In genomic region chr10:19817251-19818046, GRCh38 we compare ENCODE assay signal across 8 cellular contexts. TPM values are rescaled to one million over a fixed set of nuclear protein-coding genes. Genes with fewer than 3 reads are reported as not detected.
DNase-seq lines count a peak whose midpoint lies in the region; ATAC-seq and TF ChIP-seq lines count a peak whose summit lies in the region.

No MANE protein-coding gene starts in this region.

- H2AFZ ChIP-seq in neuron (ENCODE audit: low read depth, low read length): peak overlapping the region; percentile 49

- H3K9me3 Mint-ChIP-seq in T-helper 1 cell treated with Interleukin-12 subunit alpha and Interleukin-12 subunit beta and Interleukin-4 antibody, amounts not matched to agents 30 μg/mL and 1 μg/mL, for 36 hours: no peaks in the 10 kb centered on the region

- no peaks in the 10 kb centered on the region for H3K36me3 Mint-ChIP-seq in T-helper 1 cell treated with Interleukin-12 subunit alpha and Interleukin-12 subunit beta and Interleukin-4 antibody, amounts not matched to agents 30 μg/mL and 1 μg/mL, for 36 hours (ENCODE audit: low read depth)

- no peak overlapping the region for H3K27ac Mint-ChIP-seq in T-helper 1 cell treated with Interleukin-12 subunit alpha and Interleukin-12 subunit beta and Interleukin-4 antibody, amounts not matched to agents 30 μg/mL and 1 μg/mL, for 36 hours

- ATAC-seq in RWPE2 (ENCODE audit: low read depth) (peak; percentile 44), HG03196 (IDR thresholded peaks at IDR 0.05; ENCODE audit: unreplicated experiment) (no peak)

- H3K4me3 ChIP-seq in RWPE2 (ENCODE audit: severe bottlenecking) (peak overlapping the region; percentile 37), fibroblast of the aortic adventitia (ENCODE audit: low read depth, low read length) (peak overlapping the region; percentile 67), neuron (ENCODE audit: low read length) (peak overlapping the region; percentile 77)

- H3K27me3 Mint-ChIP-seq in T-helper 1 cell treated with Interleukin-12 subunit alpha and Interleukin-12 subunit beta and Interleukin-4 antibody, amounts not matched to agents 30 μg/mL and 1 μg/mL, for 36 hours (ENCODE audit: low read depth): peaks cover 45% of the 10 kb centered on the region

- DNase-seq in T-helper 1 cell (no peak), RWPE2 (ENCODE audit: low spot score) (no peak), fibroblast of the aortic adventitia (ENCODE audit: low read depth) (no peak), NCI-H2171 treated with DMSO at 0.1 percent for 48 hours (lab: John Stamatoyannopoulos, UW) (no peak), cortex of kidney (lab: John Stamatoyannopoulos, UW) (no peak)

- H3K36me3 ChIP-seq in RWPE2 (ENCODE audit: low read depth) (no peaks in the 10 kb centered on the region; the same call in 1 of the 2 replicates), neuron (ENCODE audit: insufficient read depth, low read length) (no peaks in the 10 kb centered on the region)

- no peak overlapping the region for H3K27ac ChIP-seq in RWPE2 (ENCODE audit: poor library complexity, severe bottlenecking)

- peak; percentile 15 for TF ChIP-seq CTCF in RWPE2 (IDR thresholded peaks at IDR 0.05; ENCODE audit: poor library complexity, severe bottlenecking)
- TF ChIP-seq CTCF in fibroblast of the aortic adventitia (IDR thresholded peaks at IDR 0.05; ENCODE audit: insufficient read depth, low read length): peak; percentile 8

- H3K27me3 ChIP-seq in RWPE2 (ENCODE audit: insufficient read depth, poor library complexity, severe bottlenecking): peaks cover 61% of the 10 kb centered on the region
- H3K27me3 ChIP-seq in neuron (ENCODE audit: insufficient read depth, low read length): no peaks in the 10 kb centered on the region

- H3K9me3 ChIP-seq in RWPE2 (ENCODE audit: severe bottlenecking): no peaks in the 10 kb centered on the region
- H3K9me3 ChIP-seq in neuron (ENCODE audit: low read length): no peaks in the 10 kb centered on the region

- no peaks in the 10 kb centered on the region for H3K4me1 Mint-ChIP-seq in T-helper 1 cell treated with Interleukin-12 subunit alpha and Interleukin-12 subunit beta and Interleukin-4 antibody, amounts not matched to agents 30 μg/mL and 1 μg/mL, for 36 hours (ENCODE audit: low read depth)

- H3K4me3 Mint-ChIP-seq in T-helper 1 cell treated with Interleukin-12 subunit alpha and Interleukin-12 subunit beta and Interleukin-4 antibody, amounts not matched to agents 30 μg/mL and 1 μg/mL, for 36 hours: peak overlapping the region; percentile 28

- H3K4me1 ChIP-seq in RWPE2 (ENCODE audit: insufficient read depth, poor library complexity, severe bottlenecking): peaks cover 8% of the 10 kb centered on the region
- peaks cover 13% of the 10 kb centered on the region for H3K4me1 ChIP-seq in neuron (ENCODE audit: insufficient read depth, low read length)

RNA-seq across cellular contexts. Expression of gene PLXDC2, which starts 1.2 kb away (rescaled TPM):
- total RNA-seq in fibroblast of the aortic adventitia (ENCODE audit: low replicate concordance): 3.2 and 11.2 TPM in 2 replicates
